In the genomic region with DNA sequence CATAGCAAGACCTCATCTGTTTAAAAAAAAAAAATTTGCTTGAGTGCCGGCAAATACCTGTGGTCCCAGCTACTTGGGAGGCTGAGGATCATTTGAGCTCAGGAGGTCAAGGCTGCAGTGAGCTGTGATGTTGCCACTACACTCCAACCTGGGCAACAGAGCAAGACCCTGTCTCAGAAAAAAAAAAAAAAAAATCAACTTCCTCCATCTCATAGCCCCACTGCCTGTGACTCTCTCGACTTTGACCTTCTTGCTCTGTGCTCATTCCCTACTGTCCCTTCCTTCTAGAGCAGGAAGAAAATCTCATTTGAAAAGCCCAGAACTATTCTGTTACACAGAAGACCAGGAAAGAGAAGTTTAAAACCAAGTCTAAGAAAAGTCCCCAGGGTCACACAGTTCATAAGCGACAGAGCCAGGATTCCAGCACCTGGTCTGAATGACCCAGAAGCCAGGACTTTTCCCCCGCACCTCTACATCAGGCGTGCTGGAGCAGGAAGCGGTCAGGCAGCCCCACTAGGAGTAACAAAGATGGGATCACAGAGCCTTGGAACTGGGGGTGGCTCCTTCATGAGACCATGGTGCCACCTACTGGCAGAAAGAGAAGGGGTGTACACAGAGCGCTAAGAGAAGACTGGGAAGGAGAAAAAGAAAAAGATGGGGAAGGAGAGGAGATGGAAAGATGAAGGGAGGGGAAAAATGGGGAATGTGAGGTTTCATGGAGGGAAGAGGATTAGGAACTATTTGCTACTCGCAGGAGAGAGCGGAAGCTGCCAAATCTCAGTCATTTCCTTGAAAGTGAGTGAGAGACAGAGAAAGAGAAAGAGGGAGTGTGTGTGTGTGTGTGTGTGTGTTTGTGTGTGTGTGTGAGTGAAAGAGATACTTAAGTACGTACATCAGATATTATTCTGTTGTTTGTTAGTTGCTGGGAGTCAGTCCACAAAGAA, we compare ENCODE assay signal across 1 cellular context.
A peak's percentile ranks its signal among the peaks of the same experiment; 100 is the strongest.
TF ChIP-seq lines count a peak whose summit lies in the region.

No MANE protein-coding gene starts in this region.

TF ChIP-seq in K562, 482 proteins besides CTCF, POLR2A, EP300 and RAD21 (continued from another document):
- no peak for TF ChIP-seq ZFX (CRISPR knock-in tag; IDR thresholded peaks at IDR 0.05)
- TF ChIP-seq HLTF (IDR thresholded peaks at IDR 0.05), result peak; percentile 90
- TF ChIP-seq, protein P1, sequence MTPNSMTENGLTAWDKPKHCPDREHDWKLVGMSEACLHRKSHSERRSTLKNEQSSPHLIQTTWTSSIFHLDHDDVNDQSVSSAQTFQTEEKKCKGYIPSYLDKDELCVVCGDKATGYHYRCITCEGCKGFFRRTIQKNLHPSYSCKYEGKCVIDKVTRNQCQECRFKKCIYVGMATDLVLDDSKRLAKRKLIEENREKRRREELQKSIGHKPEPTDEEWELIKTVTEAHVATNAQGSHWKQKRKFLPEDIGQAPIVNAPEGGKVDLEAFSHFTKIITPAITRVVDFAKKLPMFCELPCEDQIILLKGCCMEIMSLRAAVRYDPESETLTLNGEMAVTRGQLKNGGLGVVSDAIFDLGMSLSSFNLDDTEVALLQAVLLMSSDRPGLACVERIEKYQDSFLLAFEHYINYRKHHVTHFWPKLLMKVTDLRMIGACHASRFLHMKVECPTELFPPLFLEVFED (CRISPR knock-in tag; conservative IDR thresholded peaks at IDR 0.05), result peak; percentile 95
- peak; percentile 78; the same call in 1 of the 2 replicates for TF ChIP-seq ZC3H8 (IDR thresholded peaks at IDR 0.05)
- TF ChIP-seq CBX3 (IDR thresholded peaks at IDR 0.05; ENCODE audit: borderline replicate concordance in 1 of 2, low read length in 2 of 2), result 0 out of 3 replicates have a peak, but pooled peaks of 1 of the 2 experiments have one; percentile 28
- TF ChIP-seq, protein P2, sequence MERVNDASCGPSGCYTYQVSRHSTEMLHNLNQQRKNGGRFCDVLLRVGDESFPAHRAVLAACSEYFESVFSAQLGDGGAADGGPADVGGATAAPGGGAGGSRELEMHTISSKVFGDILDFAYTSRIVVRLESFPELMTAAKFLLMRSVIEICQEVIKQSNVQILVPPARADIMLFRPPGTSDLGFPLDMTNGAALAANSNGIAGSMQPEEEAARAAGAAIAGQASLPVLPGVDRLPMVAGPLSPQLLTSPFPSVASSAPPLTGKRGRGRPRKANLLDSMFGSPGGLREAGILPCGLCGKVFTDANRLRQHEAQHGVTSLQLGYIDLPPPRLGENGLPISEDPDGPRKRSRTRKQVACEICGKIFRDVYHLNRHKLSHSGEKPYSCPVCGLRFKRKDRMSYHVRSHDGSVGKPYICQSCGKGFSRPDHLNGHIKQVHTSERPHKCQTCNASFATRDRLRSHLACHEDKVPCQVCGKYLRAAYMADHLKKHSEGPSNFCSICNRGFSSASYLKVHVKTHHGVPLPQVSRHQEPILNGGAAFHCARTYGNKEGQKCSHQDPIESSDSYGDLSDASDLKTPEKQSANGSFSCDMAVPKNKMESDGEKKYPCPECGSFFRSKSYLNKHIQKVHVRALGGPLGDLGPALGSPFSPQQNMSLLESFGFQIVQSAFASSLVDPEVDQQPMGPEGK (CRISPR knock-in tag; IDR thresholded peaks at IDR 0.05; ENCODE audit: borderline replicate concordance), result no peak
- peak; percentile 60 for TF ChIP-seq ELF1 (tag; IDR thresholded peaks at IDR 0.05)
- TF ChIP-seq, protein P3, sequence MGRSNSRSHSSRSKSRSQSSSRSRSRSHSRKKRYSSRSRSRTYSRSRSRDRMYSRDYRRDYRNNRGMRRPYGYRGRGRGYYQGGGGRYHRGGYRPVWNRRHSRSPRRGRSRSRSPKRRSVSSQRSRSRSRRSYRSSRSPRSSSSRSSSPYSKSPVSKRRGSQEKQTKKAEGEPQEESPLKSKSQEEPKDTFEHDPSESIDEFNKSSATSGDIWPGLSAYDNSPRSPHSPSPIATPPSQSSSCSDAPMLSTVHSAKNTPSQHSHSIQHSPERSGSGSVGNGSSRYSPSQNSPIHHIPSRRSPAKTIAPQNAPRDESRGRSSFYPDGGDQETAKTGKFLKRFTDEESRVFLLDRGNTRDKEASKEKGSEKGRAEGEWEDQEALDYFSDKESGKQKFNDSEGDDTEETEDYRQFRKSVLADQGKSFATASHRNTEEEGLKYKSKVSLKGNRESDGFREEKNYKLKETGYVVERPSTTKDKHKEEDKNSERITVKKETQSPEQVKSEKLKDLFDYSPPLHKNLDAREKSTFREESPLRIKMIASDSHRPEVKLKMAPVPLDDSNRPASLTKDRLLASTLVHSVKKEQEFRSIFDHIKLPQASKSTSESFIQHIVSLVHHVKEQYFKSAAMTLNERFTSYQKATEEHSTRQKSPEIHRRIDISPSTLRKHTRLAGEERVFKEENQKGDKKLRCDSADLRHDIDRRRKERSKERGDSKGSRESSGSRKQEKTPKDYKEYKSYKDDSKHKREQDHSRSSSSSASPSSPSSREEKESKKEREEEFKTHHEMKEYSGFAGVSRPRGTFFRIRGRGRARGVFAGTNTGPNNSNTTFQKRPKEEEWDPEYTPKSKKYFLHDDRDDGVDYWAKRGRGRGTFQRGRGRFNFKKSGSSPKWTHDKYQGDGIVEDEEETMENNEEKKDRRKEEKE (IDR thresholded peaks at IDR 0.05; ENCODE audit: borderline replicate concordance in 1 of 2, control insufficient read depth in 1 of 2, low read depth in 2 of 2, low read length in 1 of 2), result 0 out of 4 replicates have a peak, but pooled peaks of 1 of the 2 experiments have one; percentile 64
- no peak for TF ChIP-seq PCBP2 (IDR thresholded peaks at IDR 0.05; ENCODE audit: low read depth, low read length, poor library complexity, severe bottlenecking)
- TF ChIP-seq, protein P4, sequence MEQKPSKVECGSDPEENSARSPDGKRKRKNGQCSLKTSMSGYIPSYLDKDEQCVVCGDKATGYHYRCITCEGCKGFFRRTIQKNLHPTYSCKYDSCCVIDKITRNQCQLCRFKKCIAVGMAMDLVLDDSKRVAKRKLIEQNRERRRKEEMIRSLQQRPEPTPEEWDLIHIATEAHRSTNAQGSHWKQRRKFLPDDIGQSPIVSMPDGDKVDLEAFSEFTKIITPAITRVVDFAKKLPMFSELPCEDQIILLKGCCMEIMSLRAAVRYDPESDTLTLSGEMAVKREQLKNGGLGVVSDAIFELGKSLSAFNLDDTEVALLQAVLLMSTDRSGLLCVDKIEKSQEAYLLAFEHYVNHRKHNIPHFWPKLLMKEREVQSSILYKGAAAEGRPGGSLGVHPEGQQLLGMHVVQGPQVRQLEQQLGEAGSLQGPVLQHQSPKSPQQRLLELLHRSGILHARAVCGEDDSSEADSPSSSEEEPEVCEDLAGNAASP (IDR thresholded peaks at IDR 0.05), result no peak
- TF ChIP-seq MEF2D (tag; conservative IDR thresholded peaks at IDR 0.05; ENCODE audit: low read depth), result no peak
- TF ChIP-seq JUND (IDR thresholded peaks at IDR 0.05; ENCODE audit: borderline replicate concordance, low read depth, low read length), result peak; percentile 59; the same call in 1 of the 2 replicates
- TF ChIP-seq JUND (tag; IDR thresholded peaks at IDR 0.05; ENCODE audit: borderline replicate concordance, low read depth, low read length), result peak; percentile 37; the same call in 1 of the 3 replicates
- peak; percentile 65 for TF ChIP-seq ARID1B (IDR thresholded peaks at IDR 0.05)
- no peak for TF ChIP-seq MEIS2 (IDR thresholded peaks at IDR 0.05; ENCODE audit: partially characterized antibody)
- TF ChIP-seq ARNT (IDR thresholded peaks at IDR 0.05), result peak; percentile 86 to 91
- no peak for TF ChIP-seq FOSL1 (tag; conservative IDR thresholded peaks at IDR 0.05)
- TF ChIP-seq BRF1 (IDR thresholded peaks at IDR 0.05; ENCODE audit: borderline replicate concordance, extremely low read depth, insufficient read length), result no peak
- TF ChIP-seq HMG20A (CRISPR knock-in tag; conservative IDR thresholded peaks at IDR 0.05), result no peak
- TF ChIP-seq ZNF121 (CRISPR knock-in tag; conservative IDR thresholded peaks at IDR 0.05), result peak; percentile 97
- TF ChIP-seq GABPB1 (CRISPR knock-in tag; IDR thresholded peaks at IDR 0.05), result no peak
- TF ChIP-seq MAFF (IDR thresholded peaks at IDR 0.05; ENCODE audit: low read length), result no peak
- peak; percentile 54; the same call in 1 of the 2 replicates for TF ChIP-seq RFX7 (CRISPR knock-in tag; IDR thresholded peaks at IDR 0.05)
- no peak for TF ChIP-seq ZFPM2 (CRISPR knock-in tag; IDR thresholded peaks at IDR 0.05)
- TF ChIP-seq HDAC1 (IDR thresholded peaks at IDR 0.05), result peak in 1 of 2 experiments; percentile 75; a peak in 2 of 4 replicates
- no peak for TF ChIP-seq CEBPB (tag; IDR thresholded peaks at IDR 0.05)
- no peak for TF ChIP-seq ZC3H11A (IDR thresholded peaks at IDR 0.05; ENCODE audit: low read depth, low read length)
- TF ChIP-seq, protein P5, sequence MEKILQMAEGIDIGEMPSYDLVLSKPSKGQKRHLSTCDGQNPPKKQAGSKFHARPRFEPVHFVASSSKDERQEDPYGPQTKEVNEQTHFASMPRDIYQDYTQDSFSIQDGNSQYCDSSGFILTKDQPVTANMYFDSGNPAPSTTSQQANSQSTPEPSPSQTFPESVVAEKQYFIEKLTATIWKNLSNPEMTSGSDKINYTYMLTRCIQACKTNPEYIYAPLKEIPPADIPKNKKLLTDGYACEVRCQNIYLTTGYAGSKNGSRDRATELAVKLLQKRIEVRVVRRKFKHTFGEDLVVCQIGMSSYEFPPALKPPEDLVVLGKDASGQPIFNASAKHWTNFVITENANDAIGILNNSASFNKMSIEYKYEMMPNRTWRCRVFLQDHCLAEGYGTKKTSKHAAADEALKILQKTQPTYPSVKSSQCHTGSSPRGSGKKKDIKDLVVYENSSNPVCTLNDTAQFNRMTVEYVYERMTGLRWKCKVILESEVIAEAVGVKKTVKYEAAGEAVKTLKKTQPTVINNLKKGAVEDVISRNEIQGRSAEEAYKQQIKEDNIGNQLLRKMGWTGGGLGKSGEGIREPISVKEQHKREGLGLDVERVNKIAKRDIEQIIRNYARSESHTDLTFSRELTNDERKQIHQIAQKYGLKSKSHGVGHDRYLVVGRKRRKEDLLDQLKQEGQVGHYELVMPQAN (IDR thresholded peaks at IDR 0.05; ENCODE audit: borderline replicate concordance), result peak; percentile 74; the same call in 1 of the 2 replicates
- peak; percentile 65 for TF ChIP-seq BCOR (IDR thresholded peaks at IDR 0.05)
- no peak for TF ChIP-seq CBX1 (IDR thresholded peaks at IDR 0.05; ENCODE audit: low read depth)
- TF ChIP-seq ZEB2 (IDR thresholded peaks at IDR 0.05), result peak; percentile 34; the same call in 1 of the 2 replicates
- TF ChIP-seq SRSF9 (IDR thresholded peaks at IDR 0.05; ENCODE audit: borderline replicate concordance, low read depth, low read length), result no peak
- no peak for TF ChIP-seq CHD2 (IDR thresholded peaks at IDR 0.05; ENCODE audit: low read depth, low read length)
- TF ChIP-seq ZNF324 (CRISPR knock-in tag; IDR thresholded peaks at IDR 0.05), result no peak
- no peak for TF ChIP-seq EGR1 (conservative IDR thresholded peaks at IDR 0.05)
- TF ChIP-seq PHTF2 (CRISPR knock-in tag; IDR thresholded peaks at IDR 0.05), result no peak
- no peak for TF ChIP-seq MYBL2 (IDR thresholded peaks at IDR 0.05; ENCODE audit: low read depth)
- no peak for TF ChIP-seq MYBL2 (CRISPR knock-in tag; IDR thresholded peaks at IDR 0.05; ENCODE audit: borderline replicate concordance)
- no peak for TF ChIP-seq PHF8 (IDR thresholded peaks at IDR 0.05; ENCODE audit: borderline replicate concordance, low read length)
- peak; percentile 84 for TF ChIP-seq MCM3 (IDR thresholded peaks at IDR 0.05)
- TF ChIP-seq SNIP1 (IDR thresholded peaks at IDR 0.05; ENCODE audit: low read depth), result peak; percentile 62; the same call in 1 of the 2 replicates
- TF ChIP-seq ZNF175 (CRISPR knock-in tag; IDR thresholded peaks at IDR 0.05; ENCODE audit: low read depth), result no peak
- TF ChIP-seq ELF4 (CRISPR knock-in tag; IDR thresholded peaks at IDR 0.05), result peak; percentile 96
- TF ChIP-seq RBM17 (IDR thresholded peaks at IDR 0.05; ENCODE audit: borderline replicate concordance, low read depth, low read length), result no peak
- 0 out of 2 replicates have a peak, but pooled peaks have one; percentile 22 for TF ChIP-seq CXXC5 (CRISPR knock-in tag; IDR thresholded peaks at IDR 0.05)
- peak; percentile 81 for TF ChIP-seq CTBP1 (IDR thresholded peaks at IDR 0.05; ENCODE audit: borderline replicate concordance)
